Comparison of ENCODE assay signal across 1 cellular context in genomic region chr7:151074817-151075661, GRCh38.
TF ChIP-seq lines count a peak whose summit lies in the region.

No MANE protein-coding gene starts in this region.

TF ChIP-seq in IMR-90, 13 proteins besides CTCF, POLR2A, EP300 and RAD21:
- TF ChIP-seq NFE2L2 (IDR thresholded peaks at IDR 0.05; ENCODE audit: low read depth, low read length) (no peak), MAFK (IDR thresholded peaks at IDR 0.05; ENCODE audit: low read depth, low read length) (no peak), MXI1 (IDR thresholded peaks at IDR 0.05; ENCODE audit: borderline replicate concordance, low read depth, low read length) (no peak), FOS (IDR thresholded peaks at IDR 0.05; ENCODE audit: low read depth, low read length) (no peak), CHD1 (IDR thresholded peaks at IDR 0.05; ENCODE audit: low read depth, low read length) (no peak), ELK1 (IDR thresholded peaks at IDR 0.05; ENCODE audit: borderline replicate concordance, low read depth, low read length) (no peak), USF2 (IDR thresholded peaks at IDR 0.05; ENCODE audit: low read depth, low read length) (no peak), CEBPB (IDR thresholded peaks at IDR 0.05; ENCODE audit: low read depth, low read length) (no peak), MAZ (IDR thresholded peaks at IDR 0.05; ENCODE audit: borderline replicate concordance, low read depth, low read length) (no peak), SMC3 (IDR thresholded peaks at IDR 0.05; ENCODE audit: low read depth, low read length) (no peak), BHLHE40 (IDR thresholded peaks at IDR 0.05; ENCODE audit: low read depth, low read length) (no peak), RFX5 (IDR thresholded peaks at IDR 0.05; ENCODE audit: low read depth, low read length) (no peak), RCOR1 (IDR thresholded peaks at IDR 0.05; ENCODE audit: insufficient replicate concordance, low read length) (no peak)
